ENCODE assay signal across 8 cellular contexts in genomic region chr19:45677351-45678230, GRCh38. TPM values are rescaled to one million over a fixed set of nuclear protein-coding genes. Genes with fewer than 3 reads are reported as not detected.
DNase-seq lines count a peak whose midpoint lies in the region; ATAC-seq and TF ChIP-seq lines count a peak whose summit lies in the region.

No MANE protein-coding gene starts in this region.

- H3K4me3 ChIP-seq in AG09309 (ENCODE audit: control insufficient read depth, low read depth, low read length), result peak overlapping the region; percentile 10
- peak overlapping the region; percentile 12 to 42 for H3K4me3 ChIP-seq in esophagus (ENCODE audit: low read depth in 1 of 2, low read length in 2 of 2)

- H3K9me3 ChIP-seq in esophagus (ENCODE audit: control insufficient read depth in 2 of 2, insufficient read depth in 1 of 2, low read depth in 1 of 2, low read length in 1 of 2), result peaks cover 0 to 3% of the 10 kb centered on the region in 2 donors

- peaks cover 0 to 10% of the 10 kb centered on the region in 2 donors for H3K4me1 ChIP-seq in esophagus (ENCODE audit: control insufficient read depth in 2 of 2, insufficient read depth in 2 of 2, low read length in 1 of 2)

- no peak for TF ChIP-seq CTCF in AG09309 (IDR thresholded peaks at IDR 0.05; ENCODE audit: control insufficient read depth, insufficient read depth, low read depth, low read length, missing control alignments)

- H3K9me3 Mint-ChIP-seq in stimulated activated effector memory CD8-positive, alpha-beta T cell treated with anti-CD3 and anti-CD28 coated beads, Interleukin-12 subunit alpha, Interleukin-12 subunit beta, amount 100 ng/mL, for 72 hours, result no peaks in the 10 kb centered on the region

- DNase-seq in AG09309 (ENCODE audit: low read depth) (no peak), NCI-H748 (lab: John Stamatoyannopoulos, UW; ENCODE audit: unreplicated experiment) (peak; percentile 98), myocyte (ENCODE audit: low read depth) (peak; percentile 76), NOMO-1 (lab: John Stamatoyannopoulos, UW; ENCODE audit: unreplicated experiment in 2 of 2) (no peak)
- DNase-seq in activated T-cell treated with anti-CD3 and anti-CD28 coated beads, Interleukin-2, amount 50 U/mL, for 1 hour, result peak; percentile 81
- DNase-seq in stimulated activated effector memory CD8-positive, alpha-beta T cell treated with anti-CD3 and anti-CD28 coated beads, Interleukin-12 subunit alpha, Interleukin-12 subunit beta, amount 100 ng/mL, for 72 hours (ENCODE audit: low spot score in 2 of 2), result peak; percentile 50 to 82

- peak; percentile 41 for ATAC-seq in GM21723 (IDR thresholded peaks at IDR 0.05; ENCODE audit: unreplicated experiment)
- peak; percentile 62 for ATAC-seq in stimulated activated effector memory CD8-positive, alpha-beta T cell treated with anti-CD3 and anti-CD28 coated beads, Interleukin-12 subunit alpha, Interleukin-12 subunit beta, amount 100 ng/mL, for 72 hours

- no peaks in the 10 kb centered on the region for H3K27me3 ChIP-seq in esophagus (ENCODE audit: control insufficient read depth in 1 of 2, insufficient read depth in 2 of 2, low read length in 2 of 2)

- H3K4me1 Mint-ChIP-seq in stimulated activated effector memory CD8-positive, alpha-beta T cell treated with anti-CD3 and anti-CD28 coated beads, Interleukin-12 subunit alpha, Interleukin-12 subunit beta, amount 100 ng/mL, for 72 hours, result peaks cover 28% of the 10 kb centered on the region

- WGBS in esophagus, 2 donors, result 4 to 8% methylated on average over 49 of the region's 49 CpGs

- peak overlapping the region; percentile 68 for H3K4me3 Mint-ChIP-seq in stimulated activated effector memory CD8-positive, alpha-beta T cell treated with anti-CD3 and anti-CD28 coated beads, Interleukin-12 subunit alpha, Interleukin-12 subunit beta, amount 100 ng/mL, for 72 hours

- H3K27ac Mint-ChIP-seq in stimulated activated effector memory CD8-positive, alpha-beta T cell treated with anti-CD3 and anti-CD28 coated beads, Interleukin-12 subunit alpha, Interleukin-12 subunit beta, amount 100 ng/mL, for 72 hours, result no peak overlapping the region

- H3K36me3 Mint-ChIP-seq in stimulated activated effector memory CD8-positive, alpha-beta T cell treated with anti-CD3 and anti-CD28 coated beads, Interleukin-12 subunit alpha, Interleukin-12 subunit beta, amount 100 ng/mL, for 72 hours, result peaks cover 29% of the 10 kb centered on the region

- H3K36me3 ChIP-seq in esophagus (ENCODE audit: control insufficient read depth in 2 of 2, insufficient read depth in 2 of 2, low read length in 1 of 2), result no peaks in the 10 kb centered on the region

- peak overlapping the region in 1 of 2 donors; percentile 5 for H3K27ac ChIP-seq in esophagus (ENCODE audit: low read depth in 2 of 2, low read length in 1 of 2)

RNA-seq across cellular contexts. Expression of gene GIPR, which starts 9.6 kb away (rescaled TPM):
- polyA plus RNA-seq in esophagus, result 1 to 10 TPM in 1 of 2 donors, under 1 TPM in 1; 0.62 to 2.1 TPM
- total RNA-seq in myocyte, result 0.37 TPM in 1 of 2 replicates, not detected in the other
- polyA plus RNA-seq in myocyte (2012), result 0.33 TPM

RNA-seq across cellular contexts. Expression of gene SNRPD2, which starts 14.2 kb away (rescaled TPM):
- 100 to 1,000 TPM; 291 to 376 TPM for polyA plus RNA-seq in esophagus
- 132 and 143 TPM in 2 replicates for total RNA-seq in myocyte
- polyA plus RNA-seq in myocyte (2012), result 436 TPM

RNA-seq across cellular contexts. Expression of gene QPCTL, which starts 14.9 kb away (rescaled TPM):
- 1 to 10 TPM; 3.9 to 6.8 TPM for polyA plus RNA-seq in esophagus
- 11.2 and 16.6 TPM in 2 replicates for total RNA-seq in myocyte
- polyA plus RNA-seq in myocyte (2012), result 14.2 TPM

RNA-seq across cellular contexts. Expression of gene EML2, which starts 38.4 kb away (rescaled TPM):
- 10 to 100 TPM; 55.3 to 56.5 TPM for polyA plus RNA-seq in esophagus
- total RNA-seq in myocyte, result 24.7 and 25.5 TPM in 2 replicates
- 36.0 TPM for polyA plus RNA-seq in myocyte (2012)

RNA-seq across cellular contexts. Expression of gene FBXO46, which starts 53.1 kb away (rescaled TPM):
- polyA plus RNA-seq in esophagus, result 10 to 100 TPM; 13.9 TPM
- total RNA-seq in myocyte, result 9.0 TPM in 2 replicates
- polyA plus RNA-seq in myocyte (2012), result 6.8 TPM

Comparison
In these comparisons a context has a peak if more than half of its experiments do, and no peak if none do; other contexts are left out.
1. DNase-seq: peak in NCI-H748 (single experiment), activated T-cell treated with anti-CD3 and anti-CD28 coated beads, Interleukin-2, amount 50 U/mL, for 1 hour (single experiment), myocyte (single experiment) and stimulated activated effector memory CD8-positive, alpha-beta T cell treated with anti-CD3 and anti-CD28 coated beads, Interleukin-12 subunit alpha, Interleukin-12 subunit beta, amount 100 ng/mL, for 72 hours (2 of 2); none in AG09309 (single experiment) and NOMO-1 (0 of 2).